ENCODE assay signal across 2 cellular contexts in the genomic region with DNA sequence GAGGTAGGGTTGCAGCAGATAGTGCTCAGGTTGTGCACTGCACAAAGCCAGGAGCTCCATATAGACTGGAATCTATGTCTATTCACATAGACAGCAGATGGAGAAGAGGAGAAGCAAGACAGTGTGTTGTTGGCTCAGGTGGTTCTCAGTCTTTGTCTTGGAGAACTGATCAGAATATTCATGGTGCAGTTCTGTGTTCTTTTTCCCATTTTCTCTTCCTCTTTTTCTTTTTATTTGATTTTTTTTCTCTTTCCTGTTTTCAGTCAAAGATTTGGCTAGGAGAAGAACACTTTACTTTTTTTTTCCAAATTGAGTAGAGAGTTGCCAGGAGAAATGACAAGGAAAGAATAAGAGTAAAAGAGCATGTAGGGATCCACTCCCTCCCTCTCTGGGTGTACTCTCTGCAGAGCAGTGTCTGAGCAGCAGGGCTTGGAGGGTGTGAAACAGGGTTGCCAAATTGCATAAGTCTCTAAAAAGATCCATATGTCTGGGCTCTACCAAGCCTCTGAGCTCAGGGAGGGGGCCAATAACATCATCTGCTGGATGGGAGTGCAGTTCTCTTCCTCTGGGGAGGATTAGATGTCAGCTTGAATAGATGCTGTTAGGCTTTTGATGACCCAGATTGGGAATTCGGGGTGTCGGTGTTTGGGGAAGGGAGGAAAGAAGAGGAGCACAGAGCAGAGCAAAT.
TF ChIP-seq lines count a peak whose summit lies in the region.

No MANE protein-coding gene starts in this region.

TF ChIP-seq in SK-N-SH treated with all-trans-retinoic acid at 6 μM for 48 hours, 23 proteins besides CTCF, POLR2A, EP300 and RAD21:
- TF ChIP-seq, protein P1, sequence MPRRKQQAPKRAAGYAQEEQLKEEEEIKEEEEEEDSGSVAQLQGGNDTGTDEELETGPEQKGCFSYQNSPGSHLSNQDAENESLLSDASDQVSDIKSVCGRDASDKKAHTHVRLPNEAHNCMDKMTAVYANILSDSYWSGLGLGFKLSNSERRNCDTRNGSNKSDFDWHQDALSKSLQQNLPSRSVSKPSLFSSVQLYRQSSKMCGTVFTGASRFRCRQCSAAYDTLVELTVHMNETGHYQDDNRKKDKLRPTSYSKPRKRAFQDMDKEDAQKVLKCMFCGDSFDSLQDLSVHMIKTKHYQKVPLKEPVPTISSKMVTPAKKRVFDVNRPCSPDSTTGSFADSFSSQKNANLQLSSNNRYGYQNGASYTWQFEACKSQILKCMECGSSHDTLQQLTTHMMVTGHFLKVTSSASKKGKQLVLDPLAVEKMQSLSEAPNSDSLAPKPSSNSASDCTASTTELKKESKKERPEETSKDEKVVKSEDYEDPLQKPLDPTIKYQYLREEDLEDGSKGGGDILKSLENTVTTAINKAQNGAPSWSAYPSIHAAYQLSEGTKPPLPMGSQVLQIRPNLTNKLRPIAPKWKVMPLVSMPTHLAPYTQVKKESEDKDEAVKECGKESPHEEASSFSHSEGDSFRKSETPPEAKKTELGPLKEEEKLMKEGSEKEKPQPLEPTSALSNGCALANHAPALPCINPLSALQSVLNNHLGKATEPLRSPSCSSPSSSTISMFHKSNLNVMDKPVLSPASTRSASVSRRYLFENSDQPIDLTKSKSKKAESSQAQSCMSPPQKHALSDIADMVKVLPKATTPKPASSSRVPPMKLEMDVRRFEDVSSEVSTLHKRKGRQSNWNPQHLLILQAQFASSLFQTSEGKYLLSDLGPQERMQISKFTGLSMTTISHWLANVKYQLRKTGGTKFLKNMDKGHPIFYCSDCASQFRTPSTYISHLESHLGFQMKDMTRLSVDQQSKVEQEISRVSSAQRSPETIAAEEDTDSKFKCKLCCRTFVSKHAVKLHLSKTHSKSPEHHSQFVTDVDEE (CRISPR knock-in tag; IDR thresholded peaks at IDR 0.05) = no peak
- TF ChIP-seq PPARA (CRISPR knock-in tag; IDR thresholded peaks at IDR 0.05; ENCODE audit: borderline replicate concordance) (no peak), SNAI2 (CRISPR knock-in tag; IDR thresholded peaks at IDR 0.05) (no peak)

TF ChIP-seq in SK-N-SH, 30 proteins besides CTCF, POLR2A, EP300 and RAD21 (continued from another document):
- TF ChIP-seq, protein P2, sequence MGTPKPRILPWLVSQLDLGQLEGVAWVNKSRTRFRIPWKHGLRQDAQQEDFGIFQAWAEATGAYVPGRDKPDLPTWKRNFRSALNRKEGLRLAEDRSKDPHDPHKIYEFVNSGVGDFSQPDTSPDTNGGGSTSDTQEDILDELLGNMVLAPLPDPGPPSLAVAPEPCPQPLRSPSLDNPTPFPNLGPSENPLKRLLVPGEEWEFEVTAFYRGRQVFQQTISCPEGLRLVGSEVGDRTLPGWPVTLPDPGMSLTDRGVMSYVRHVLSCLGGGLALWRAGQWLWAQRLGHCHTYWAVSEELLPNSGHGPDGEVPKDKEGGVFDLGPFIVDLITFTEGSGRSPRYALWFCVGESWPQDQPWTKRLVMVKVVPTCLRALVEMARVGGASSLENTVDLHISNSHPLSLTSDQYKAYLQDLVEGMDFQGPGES (IDR thresholded peaks at IDR 0.05; ENCODE audit: low read depth, low read length) = no peak
- no peak for TF ChIP-seq MEF2A (IDR thresholded peaks at IDR 0.05; ENCODE audit: borderline replicate concordance, low read depth)
